ENCODE assay signal across 1 cellular context in genomic region chr15:92707880-92708551, GRCh38.
TF ChIP-seq lines count a peak whose summit lies in the region.

No MANE protein-coding gene starts in this region.

TF ChIP-seq in HepG2, 621 proteins besides CTCF, POLR2A, EP300 and RAD21 (continued from another document):
- TF ChIP-seq HMGXB3 (CRISPR knock-in tag; IDR thresholded peaks at IDR 0.05; ENCODE audit: borderline replicate concordance) (no peak), U2AF1 (optimal IDR thresholded peaks at IDR 0.05; ENCODE audit: low read depth, low read length) (no peak), KAT8 (CRISPR knock-in tag; IDR thresholded peaks at IDR 0.05) (no peak), NFE2L1 (CRISPR knock-in tag; IDR thresholded peaks at IDR 0.05; ENCODE audit: borderline replicate concordance) (no peak), SMAD9 (CRISPR knock-in tag; IDR thresholded peaks at IDR 0.05) (no peak), HMGXB4 (CRISPR knock-in tag; IDR thresholded peaks at IDR 0.05; ENCODE audit: borderline replicate concordance in 1 of 2, low read depth in 1 of 2) (no peak), ZNF878 (CRISPR knock-in tag; IDR thresholded peaks at IDR 0.05) (no peak), RFX5 (IDR thresholded peaks at IDR 0.05; ENCODE audit: low read depth, low read length) (no peak), ZNF879 (CRISPR knock-in tag; IDR thresholded peaks at IDR 0.05) (no peak), ZBTB37 (CRISPR knock-in tag; IDR thresholded peaks at IDR 0.05) (no peak)
